In the genomic region with DNA sequence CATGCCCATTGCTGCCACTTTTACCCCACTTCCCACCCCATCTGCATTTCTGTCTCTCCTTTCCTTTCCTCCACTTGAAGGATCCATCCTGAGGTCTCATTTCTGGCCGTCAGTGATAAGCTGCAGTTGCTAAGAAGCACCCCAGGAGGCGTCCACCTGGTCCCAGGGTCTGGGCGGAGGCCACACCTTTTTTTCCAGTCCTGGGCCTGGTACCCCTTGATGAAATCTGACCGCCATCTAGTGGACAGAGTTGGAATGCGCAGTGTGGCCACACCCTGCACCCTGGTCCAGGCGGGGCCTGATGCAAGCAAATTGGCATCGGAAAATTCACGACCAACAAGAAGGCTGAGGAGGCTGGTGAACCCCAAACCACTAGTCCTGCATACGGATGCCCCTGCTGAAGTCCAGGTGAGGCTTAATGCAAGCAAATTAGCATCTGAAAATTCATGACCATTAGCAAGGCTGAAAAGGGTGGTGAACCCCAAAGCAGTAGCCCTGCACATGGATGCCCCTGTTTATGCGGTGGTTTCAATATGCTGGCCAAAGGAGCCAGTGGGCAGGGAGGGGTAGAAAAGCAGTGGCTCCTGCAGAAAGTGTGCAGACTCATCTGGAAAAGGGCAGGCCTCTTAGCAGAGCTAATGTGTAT, we compare ENCODE assay signal across 8 cellular contexts. TPM values are rescaled to one million over a fixed set of nuclear protein-coding genes. Genes with fewer than 3 reads are reported as not detected.
DNase-seq lines count a peak whose midpoint lies in the region; ATAC-seq and TF ChIP-seq lines count a peak whose summit lies in the region.

No MANE protein-coding gene starts in this region.

- H3K9me3 Mint-ChIP-seq in Calu3 (ENCODE audit: low read depth, unreplicated experiment) (no peaks in the 10 kb centered on the region), naive B cell (no peaks in the 10 kb centered on the region)

- CTCF ChIA-PET in Calu3 (lab: Charles Lee) = no interaction called here

- H3K36me3 Mint-ChIP-seq in Calu3 (ENCODE audit: insufficient read depth, unreplicated experiment) (no peaks in the 10 kb centered on the region), naive B cell (no peaks in the 10 kb centered on the region)

- BruUV-seq in Calu3 (replicated peaks; lab: Mats Ljungman, UMichigan) = no TSS peak

- H3K27me3 Mint-ChIP-seq in Calu3 (ENCODE audit: unreplicated experiment) = peaks cover 21% of the 10 kb centered on the region
- H3K27me3 Mint-ChIP-seq in naive B cell = peaks cover 0 to 9% (median 6%) of the 10 kb centered on the region in 3 donors

- no peak overlapping the region for H3K27ac Mint-ChIP-seq in Calu3 (ENCODE audit: unreplicated experiment)
- no peak overlapping the region for H3K27ac Mint-ChIP-seq in naive B cell

- TF ChIP-seq CTCF in Calu3 (IDR thresholded peaks at IDR 0.05; ENCODE audit: unreplicated experiment) = peak; percentile 83

- intact Hi-C loops in Calu3 (cut with micrococcal nuclease; ENCODE audit: unreplicated experiment) = loop anchor here (10.0 kb wide), 1 partner anchor 165 kb away; no protein-coding TSS in a partner anchor

- peak; percentile 98 for ATAC-seq in GM19438 (IDR thresholded peaks at IDR 0.05; ENCODE audit: low read depth, unreplicated experiment)
- ATAC-seq in HG03457 (IDR thresholded peaks at IDR 0.05; ENCODE audit: unreplicated experiment) = peak; percentile 99
- peak; percentile 91 to 93 for ATAC-seq in naive B cell (ENCODE audit: low read depth in 2 of 2)

- DNase-seq in Calu3 = peak; percentile 85
- DNase-seq in NCI-H774 (lab: John Stamatoyannopoulos, UW) = peak; percentile 43
- DNase-seq in activated CD8-positive, alpha-beta memory T cell treated with anti-CD3 and anti-CD28 coated beads for 24 hours = peak; percentile 88
- peak; percentile 65 for DNase-seq in epidermal melanocyte (ENCODE audit: insufficient read length, low spot score)
- peak; percentile 45 for DNase-seq in naive B cell
- DNase-seq in stimulated activated naive CD4-positive, alpha-beta T cell (lab: John Stamatoyannopoulos, UW) = peak; percentile 7 to 40 (median 20)

- H3K4me3 Mint-ChIP-seq in Calu3 (ENCODE audit: low read depth, unreplicated experiment) (no peak overlapping the region), naive B cell (no peak overlapping the region)

- no peaks in the 10 kb centered on the region for H3K4me1 Mint-ChIP-seq in Calu3 (ENCODE audit: low read depth, unreplicated experiment)
- H3K4me1 Mint-ChIP-seq in naive B cell = peaks cover 0 to 9% (median 3%) of the 10 kb centered on the region in 3 donors

RNA-seq across cellular contexts. Expression of gene GPAM, which starts 43.3 kb away (rescaled TPM):
- 6.5 and 7.5 TPM in 2 replicates for total RNA-seq in Calu3 (2022)
- polyA plus RNA-seq in naive B cell (ENCODE audit: low read depth in 6 of 6) = 1 to 10 TPM in 5 of 6 donors, not detected in 1; 1.3 to 4.3 (median 2.9) TPM

Comparison
In these comparisons a context has a peak if more than half of its experiments do, and no peak if none do; other contexts are left out.
1. Peak in every context shown above with its lines: DNase-seq and ATAC-seq.
2. DNase-seq: peak in every context shown above with its lines; median percentile 88 in activated CD8-positive, alpha-beta memory T cell treated with anti-CD3 and anti-CD28 coated beads for 24 hours; 85 in Calu3; 65 in epidermal melanocyte; 45 in naive B cell; 43 in NCI-H774; 20 in stimulated activated naive CD4-positive, alpha-beta T cell.